Comparison of ENCODE assay signal across 1 cellular context in the genomic region with DNA sequence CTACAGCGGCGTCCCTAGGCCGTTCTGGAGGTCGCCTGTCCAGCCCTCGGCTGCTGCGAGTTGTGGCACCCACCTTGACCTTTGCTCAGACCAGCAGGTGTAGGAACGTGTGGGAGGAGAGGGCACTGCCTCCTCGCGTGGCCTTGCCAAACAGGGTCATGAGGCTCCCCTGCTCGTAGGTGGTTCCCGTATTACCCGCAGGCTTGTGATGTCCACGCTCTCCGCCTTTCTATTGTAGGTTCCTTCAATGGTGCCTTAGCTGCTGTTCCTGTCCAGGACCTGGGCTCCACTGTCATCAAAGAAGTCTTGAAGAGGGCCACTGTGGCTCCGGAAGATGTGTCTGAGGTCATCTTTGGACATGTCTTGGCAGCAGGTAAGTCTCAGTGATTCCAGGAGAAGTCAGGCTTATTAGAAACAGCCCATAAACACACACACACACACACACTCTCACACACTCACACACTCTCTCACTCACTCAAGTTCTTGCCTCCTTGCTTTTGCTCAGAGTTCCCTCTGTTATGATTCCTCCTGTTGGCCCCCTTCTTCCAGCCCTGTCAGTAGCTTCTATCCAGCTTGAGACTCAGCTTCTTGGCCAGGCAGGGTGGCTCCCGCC.
TF ChIP-seq lines count a peak whose summit lies in the region.

No MANE protein-coding gene starts in this region.

TF ChIP-seq in GM12878, 131 proteins besides CTCF, POLR2A, EP300 and RAD21:
- TF ChIP-seq WRNIP1 (IDR thresholded peaks at IDR 0.05; ENCODE audit: borderline replicate concordance, low read depth, low read length) (0 out of 2 replicates have a peak, but pooled peaks have one; percentile 17), MYB (IDR thresholded peaks at IDR 0.05; ENCODE audit: borderline replicate concordance, low read depth, low read length) (no peak), NR2C1 (IDR thresholded peaks at IDR 0.05) (no peak), NR2C2 (IDR thresholded peaks at IDR 0.05; ENCODE audit: borderline replicate concordance, control insufficient read depth, insufficient read length, low read depth) (no peak), SUPT20H (IDR thresholded peaks at IDR 0.05; ENCODE audit: borderline replicate concordance, control insufficient read depth, low read depth, low read length) (no peak), SRF (IDR thresholded peaks at IDR 0.05; ENCODE audit: low read depth in 2 of 2, low read length in 2 of 2) (peak in 1 of 2 experiments; percentile 44; a peak in 3 of 4 replicates), LARP7 (IDR thresholded peaks at IDR 0.05) (0 out of 2 replicates have a peak, but pooled peaks have one; percentile 15), SREBF2 (IDR thresholded peaks at IDR 0.05; ENCODE audit: low read length) (no peak), BACH1 (IDR thresholded peaks at IDR 0.05; ENCODE audit: borderline replicate concordance) (0 out of 2 replicates have a peak, but pooled peaks have one; percentile 16), MTA2 (IDR thresholded peaks at IDR 0.05; ENCODE audit: low read depth) (no peak; the same call in 1 of the 2 replicates), PML (IDR thresholded peaks at IDR 0.05; ENCODE audit: low read length) (no peak), RUNX3 (IDR thresholded peaks at IDR 0.05; ENCODE audit: low read length) (peak; percentile 48; the same call in 1 of the 2 replicates), NR2F1 (conservative IDR thresholded peaks at IDR 0.05) (peak; percentile 90)
- TF ChIP-seq, protein P1, sequence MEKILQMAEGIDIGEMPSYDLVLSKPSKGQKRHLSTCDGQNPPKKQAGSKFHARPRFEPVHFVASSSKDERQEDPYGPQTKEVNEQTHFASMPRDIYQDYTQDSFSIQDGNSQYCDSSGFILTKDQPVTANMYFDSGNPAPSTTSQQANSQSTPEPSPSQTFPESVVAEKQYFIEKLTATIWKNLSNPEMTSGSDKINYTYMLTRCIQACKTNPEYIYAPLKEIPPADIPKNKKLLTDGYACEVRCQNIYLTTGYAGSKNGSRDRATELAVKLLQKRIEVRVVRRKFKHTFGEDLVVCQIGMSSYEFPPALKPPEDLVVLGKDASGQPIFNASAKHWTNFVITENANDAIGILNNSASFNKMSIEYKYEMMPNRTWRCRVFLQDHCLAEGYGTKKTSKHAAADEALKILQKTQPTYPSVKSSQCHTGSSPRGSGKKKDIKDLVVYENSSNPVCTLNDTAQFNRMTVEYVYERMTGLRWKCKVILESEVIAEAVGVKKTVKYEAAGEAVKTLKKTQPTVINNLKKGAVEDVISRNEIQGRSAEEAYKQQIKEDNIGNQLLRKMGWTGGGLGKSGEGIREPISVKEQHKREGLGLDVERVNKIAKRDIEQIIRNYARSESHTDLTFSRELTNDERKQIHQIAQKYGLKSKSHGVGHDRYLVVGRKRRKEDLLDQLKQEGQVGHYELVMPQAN (conservative IDR thresholded peaks at IDR 0.05): peak; percentile 84; the same call in 1 of the 2 replicates
- TF ChIP-seq, protein P2, sequence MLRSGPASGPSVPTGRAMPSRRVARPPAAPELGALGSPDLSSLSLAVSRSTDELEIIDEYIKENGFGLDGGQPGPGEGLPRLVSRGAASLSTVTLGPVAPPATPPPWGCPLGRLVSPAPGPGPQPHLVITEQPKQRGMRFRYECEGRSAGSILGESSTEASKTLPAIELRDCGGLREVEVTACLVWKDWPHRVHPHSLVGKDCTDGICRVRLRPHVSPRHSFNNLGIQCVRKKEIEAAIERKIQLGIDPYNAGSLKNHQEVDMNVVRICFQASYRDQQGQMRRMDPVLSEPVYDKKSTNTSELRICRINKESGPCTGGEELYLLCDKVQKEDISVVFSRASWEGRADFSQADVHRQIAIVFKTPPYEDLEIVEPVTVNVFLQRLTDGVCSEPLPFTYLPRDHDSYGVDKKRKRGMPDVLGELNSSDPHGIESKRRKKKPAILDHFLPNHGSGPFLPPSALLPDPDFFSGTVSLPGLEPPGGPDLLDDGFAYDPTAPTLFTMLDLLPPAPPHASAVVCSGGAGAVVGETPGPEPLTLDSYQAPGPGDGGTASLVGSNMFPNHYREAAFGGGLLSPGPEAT (IDR thresholded peaks at IDR 0.05; ENCODE audit: low read depth): peak; percentile 10; the same call in 1 of the 2 replicates
- TF ChIP-seq, protein P3, sequence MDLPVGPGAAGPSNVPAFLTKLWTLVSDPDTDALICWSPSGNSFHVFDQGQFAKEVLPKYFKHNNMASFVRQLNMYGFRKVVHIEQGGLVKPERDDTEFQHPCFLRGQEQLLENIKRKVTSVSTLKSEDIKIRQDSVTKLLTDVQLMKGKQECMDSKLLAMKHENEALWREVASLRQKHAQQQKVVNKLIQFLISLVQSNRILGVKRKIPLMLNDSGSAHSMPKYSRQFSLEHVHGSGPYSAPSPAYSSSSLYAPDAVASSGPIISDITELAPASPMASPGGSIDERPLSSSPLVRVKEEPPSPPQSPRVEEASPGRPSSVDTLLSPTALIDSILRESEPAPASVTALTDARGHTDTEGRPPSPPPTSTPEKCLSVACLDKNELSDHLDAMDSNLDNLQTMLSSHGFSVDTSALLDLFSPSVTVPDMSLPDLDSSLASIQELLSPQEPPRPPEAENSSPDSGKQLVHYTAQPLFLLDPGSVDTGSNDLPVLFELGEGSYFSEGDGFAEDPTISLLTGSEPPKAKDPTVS (IDR thresholded peaks at IDR 0.05; ENCODE audit: low read depth, low read length): no peak
- TF ChIP-seq, protein P4, sequence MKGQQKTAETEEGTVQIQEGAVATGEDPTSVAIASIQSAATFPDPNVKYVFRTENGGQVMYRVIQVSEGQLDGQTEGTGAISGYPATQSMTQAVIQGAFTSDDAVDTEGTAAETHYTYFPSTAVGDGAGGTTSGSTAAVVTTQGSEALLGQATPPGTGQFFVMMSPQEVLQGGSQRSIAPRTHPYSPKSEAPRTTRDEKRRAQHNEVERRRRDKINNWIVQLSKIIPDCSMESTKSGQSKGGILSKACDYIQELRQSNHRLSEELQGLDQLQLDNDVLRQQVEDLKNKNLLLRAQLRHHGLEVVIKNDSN (IDR thresholded peaks at IDR 0.05; ENCODE audit: borderline replicate concordance, extremely low read length, insufficient read depth, low read depth, low read length): no peak
